In genomic region chr6:169397684-169398083, GRCh38 we compare ENCODE assay signal across 2 cellular contexts.
TF ChIP-seq lines count a peak whose summit lies in the region.

No MANE protein-coding gene starts in this region.

TF ChIP-seq in SK-N-SH, 30 proteins besides CTCF, POLR2A, EP300 and RAD21 (continued from another document):
- no peak for TF ChIP-seq ZBTB33 (IDR thresholded peaks at IDR 0.05; ENCODE audit: borderline replicate concordance, low read depth)
- TF ChIP-seq TCF12 (IDR thresholded peaks at IDR 0.05) = no peak
- TF ChIP-seq YY1 (IDR thresholded peaks at IDR 0.05; ENCODE audit: low read depth) = no peak
- TF ChIP-seq TEAD4 (IDR thresholded peaks at IDR 0.05; ENCODE audit: borderline replicate concordance, insufficient read depth) = no peak
- TF ChIP-seq TAF1 (IDR thresholded peaks at IDR 0.05; ENCODE audit: borderline replicate concordance, low read depth, low read length) = no peak
- TF ChIP-seq RXRA (IDR thresholded peaks at IDR 0.05; ENCODE audit: borderline replicate concordance, low read depth) = no peak
- no peak for TF ChIP-seq SIN3A (IDR thresholded peaks at IDR 0.05; ENCODE audit: borderline replicate concordance, low read depth, low read length)
- no peak for TF ChIP-seq MEF2A (IDR thresholded peaks at IDR 0.05; ENCODE audit: borderline replicate concordance, low read depth)
- TF ChIP-seq JUND (IDR thresholded peaks at IDR 0.05) = no peak
- TF ChIP-seq, protein P1, sequence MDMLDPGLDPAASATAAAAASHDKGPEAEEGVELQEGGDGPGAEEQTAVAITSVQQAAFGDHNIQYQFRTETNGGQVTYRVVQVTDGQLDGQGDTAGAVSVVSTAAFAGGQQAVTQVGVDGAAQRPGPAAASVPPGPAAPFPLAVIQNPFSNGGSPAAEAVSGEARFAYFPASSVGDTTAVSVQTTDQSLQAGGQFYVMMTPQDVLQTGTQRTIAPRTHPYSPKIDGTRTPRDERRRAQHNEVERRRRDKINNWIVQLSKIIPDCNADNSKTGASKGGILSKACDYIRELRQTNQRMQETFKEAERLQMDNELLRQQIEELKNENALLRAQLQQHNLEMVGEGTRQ (IDR thresholded peaks at IDR 0.05; ENCODE audit: borderline replicate concordance, low read depth, low read length) = no peak
- TF ChIP-seq EZH2phosphoT487 (IDR thresholded peaks at IDR 0.05; ENCODE audit: borderline replicate concordance, low read depth) = no peak
- TF ChIP-seq SMC3 (IDR thresholded peaks at IDR 0.05; ENCODE audit: low read depth, low read length) = no peak
- TF ChIP-seq FOSL2 (IDR thresholded peaks at IDR 0.05; ENCODE audit: borderline replicate concordance, low read depth) = no peak
- no peak for TF ChIP-seq GABPA (IDR thresholded peaks at IDR 0.05; ENCODE audit: low read depth)
- TF ChIP-seq GATA2 (CRISPR knock-in tag; IDR thresholded peaks at IDR 0.05) = no peak
- TF ChIP-seq CHD2 (IDR thresholded peaks at IDR 0.05; ENCODE audit: low read length, partially characterized antibody) = no peak
- TF ChIP-seq, protein P2, sequence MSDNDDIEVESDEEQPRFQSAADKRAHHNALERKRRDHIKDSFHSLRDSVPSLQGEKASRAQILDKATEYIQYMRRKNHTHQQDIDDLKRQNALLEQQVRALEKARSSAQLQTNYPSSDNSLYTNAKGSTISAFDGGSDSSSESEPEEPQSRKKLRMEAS (IDR thresholded peaks at IDR 0.05; ENCODE audit: low read depth) = no peak

TF ChIP-seq in SK-N-SH treated with all-trans-retinoic acid at 6 μM for 48 hours, 23 proteins besides CTCF, POLR2A, EP300 and RAD21 (continued from another document):
- TF ChIP-seq, protein P3, sequence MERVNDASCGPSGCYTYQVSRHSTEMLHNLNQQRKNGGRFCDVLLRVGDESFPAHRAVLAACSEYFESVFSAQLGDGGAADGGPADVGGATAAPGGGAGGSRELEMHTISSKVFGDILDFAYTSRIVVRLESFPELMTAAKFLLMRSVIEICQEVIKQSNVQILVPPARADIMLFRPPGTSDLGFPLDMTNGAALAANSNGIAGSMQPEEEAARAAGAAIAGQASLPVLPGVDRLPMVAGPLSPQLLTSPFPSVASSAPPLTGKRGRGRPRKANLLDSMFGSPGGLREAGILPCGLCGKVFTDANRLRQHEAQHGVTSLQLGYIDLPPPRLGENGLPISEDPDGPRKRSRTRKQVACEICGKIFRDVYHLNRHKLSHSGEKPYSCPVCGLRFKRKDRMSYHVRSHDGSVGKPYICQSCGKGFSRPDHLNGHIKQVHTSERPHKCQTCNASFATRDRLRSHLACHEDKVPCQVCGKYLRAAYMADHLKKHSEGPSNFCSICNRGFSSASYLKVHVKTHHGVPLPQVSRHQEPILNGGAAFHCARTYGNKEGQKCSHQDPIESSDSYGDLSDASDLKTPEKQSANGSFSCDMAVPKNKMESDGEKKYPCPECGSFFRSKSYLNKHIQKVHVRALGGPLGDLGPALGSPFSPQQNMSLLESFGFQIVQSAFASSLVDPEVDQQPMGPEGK (CRISPR knock-in tag; IDR thresholded peaks at IDR 0.05; ENCODE audit: borderline replicate concordance) = no peak
- TF ChIP-seq, protein P4, sequence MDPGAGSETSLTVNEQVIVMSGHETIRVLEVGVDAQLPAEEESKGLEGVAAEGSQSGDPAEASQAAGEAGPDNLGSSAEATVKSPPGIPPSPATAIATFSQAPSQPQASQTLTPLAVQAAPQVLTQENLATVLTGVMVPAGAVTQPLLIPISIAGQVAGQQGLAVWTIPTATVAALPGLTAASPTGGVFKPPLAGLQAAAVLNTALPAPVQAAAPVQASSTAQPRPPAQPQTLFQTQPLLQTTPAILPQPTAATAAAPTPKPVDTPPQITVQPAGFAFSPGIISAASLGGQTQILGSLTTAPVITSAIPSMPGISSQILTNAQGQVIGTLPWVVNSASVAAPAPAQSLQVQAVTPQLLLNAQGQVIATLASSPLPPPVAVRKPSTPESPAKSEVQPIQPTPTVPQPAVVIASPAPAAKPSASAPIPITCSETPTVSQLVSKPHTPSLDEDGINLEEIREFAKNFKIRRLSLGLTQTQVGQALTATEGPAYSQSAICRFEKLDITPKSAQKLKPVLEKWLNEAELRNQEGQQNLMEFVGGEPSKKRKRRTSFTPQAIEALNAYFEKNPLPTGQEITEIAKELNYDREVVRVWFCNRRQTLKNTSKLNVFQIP (CRISPR knock-in tag; IDR thresholded peaks at IDR 0.05; ENCODE audit: borderline replicate concordance, low read depth) = no peak
- TF ChIP-seq ARNTL (CRISPR knock-in tag; IDR thresholded peaks at IDR 0.05; ENCODE audit: borderline replicate concordance, low read depth) (no peak), GLIS3 (CRISPR knock-in tag; IDR thresholded peaks at IDR 0.05) (no peak), TOX (CRISPR knock-in tag; IDR thresholded peaks at IDR 0.05; ENCODE audit: borderline replicate concordance) (no peak), TCF4 (CRISPR knock-in tag; IDR thresholded peaks at IDR 0.05; ENCODE audit: borderline replicate concordance) (no peak), ZNF70 (CRISPR knock-in tag; IDR thresholded peaks at IDR 0.05) (no peak), ESRRG (CRISPR knock-in tag; IDR thresholded peaks at IDR 0.05) (no peak), BACH2 (CRISPR knock-in tag; IDR thresholded peaks at IDR 0.05; ENCODE audit: borderline replicate concordance) (no peak)
- TF ChIP-seq, protein P5, sequence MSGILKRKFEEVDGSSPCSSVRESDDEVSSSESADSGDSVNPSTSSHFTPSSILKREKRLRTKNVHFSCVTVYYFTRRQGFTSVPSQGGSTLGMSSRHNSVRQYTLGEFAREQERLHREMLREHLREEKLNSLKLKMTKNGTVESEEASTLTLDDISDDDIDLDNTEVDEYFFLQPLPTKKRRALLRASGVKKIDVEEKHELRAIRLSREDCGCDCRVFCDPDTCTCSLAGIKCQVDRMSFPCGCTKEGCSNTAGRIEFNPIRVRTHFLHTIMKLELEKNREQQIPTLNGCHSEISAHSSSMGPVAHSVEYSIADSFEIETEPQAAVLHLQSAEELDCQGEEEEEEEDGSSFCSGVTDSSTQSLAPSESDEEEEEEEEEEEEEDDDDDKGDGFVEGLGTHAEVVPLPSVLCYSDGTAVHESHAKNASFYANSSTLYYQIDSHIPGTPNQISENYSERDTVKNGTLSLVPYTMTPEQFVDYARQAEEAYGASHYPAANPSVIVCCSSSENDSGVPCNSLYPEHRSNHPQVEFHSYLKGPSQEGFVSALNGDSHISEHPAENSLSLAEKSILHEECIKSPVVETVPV (CRISPR knock-in tag; IDR thresholded peaks at IDR 0.05) = no peak
